ENCODE assay signal across 1 cellular context in the genomic region with DNA sequence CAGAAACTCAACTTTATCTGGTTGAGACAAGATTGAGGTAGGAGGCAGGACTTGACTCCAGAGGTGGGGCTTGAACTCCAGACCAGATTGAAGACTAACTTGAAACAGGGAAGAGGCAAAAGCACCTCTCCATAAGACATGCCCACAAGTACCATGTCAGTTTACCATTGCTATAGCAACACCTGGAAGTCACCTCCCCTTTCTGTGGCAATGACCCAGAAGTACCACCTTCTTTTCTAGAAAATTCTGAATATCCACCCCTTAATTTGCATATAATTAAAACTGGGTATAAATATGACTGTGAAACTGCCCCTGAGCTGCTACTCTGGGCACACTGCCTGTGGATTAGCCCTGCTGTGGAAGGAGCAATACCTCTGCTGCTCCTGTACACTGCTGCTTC.
TF ChIP-seq lines count a peak whose summit lies in the region.

No MANE protein-coding gene starts in this region.

TF ChIP-seq in GM12878, 131 proteins besides CTCF, POLR2A, EP300 and RAD21 (continued from another document):
- TF ChIP-seq, protein P1, sequence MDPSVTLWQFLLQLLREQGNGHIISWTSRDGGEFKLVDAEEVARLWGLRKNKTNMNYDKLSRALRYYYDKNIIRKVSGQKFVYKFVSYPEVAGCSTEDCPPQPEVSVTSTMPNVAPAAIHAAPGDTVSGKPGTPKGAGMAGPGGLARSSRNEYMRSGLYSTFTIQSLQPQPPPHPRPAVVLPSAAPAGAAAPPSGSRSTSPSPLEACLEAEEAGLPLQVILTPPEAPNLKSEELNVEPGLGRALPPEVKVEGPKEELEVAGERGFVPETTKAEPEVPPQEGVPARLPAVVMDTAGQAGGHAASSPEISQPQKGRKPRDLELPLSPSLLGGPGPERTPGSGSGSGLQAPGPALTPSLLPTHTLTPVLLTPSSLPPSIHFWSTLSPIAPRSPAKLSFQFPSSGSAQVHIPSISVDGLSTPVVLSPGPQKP (IDR thresholded peaks at IDR 0.05; ENCODE audit: low read depth, low read length), result no peak
- TF ChIP-seq ZNF384 (IDR thresholded peaks at IDR 0.05; ENCODE audit: borderline replicate concordance, low read depth, low read length), result no peak
TF ChIP-seq in GM12878: peak in this region for 1.
